In the genomic region with DNA sequence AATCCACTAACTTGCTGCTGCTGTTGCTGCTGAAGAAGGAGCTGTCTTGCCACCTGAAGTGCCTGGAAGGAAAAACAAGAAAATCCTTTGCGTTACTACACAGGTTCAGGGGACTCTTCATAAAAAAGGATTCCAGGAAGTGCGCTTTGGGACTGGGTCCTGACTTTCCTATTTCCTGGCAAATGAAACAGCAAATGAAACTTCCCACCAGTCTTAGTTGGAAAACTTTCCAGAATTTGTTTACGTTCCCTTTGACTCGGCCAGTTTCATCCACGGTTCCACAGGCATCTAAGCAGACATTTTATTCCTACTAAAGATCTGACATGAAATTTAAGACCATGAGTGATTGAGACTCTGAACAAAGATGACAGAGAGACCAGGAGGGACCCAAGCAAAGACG, we compare ENCODE assay signal across 2 cellular contexts.
TF ChIP-seq lines count a peak whose summit lies in the region.

No MANE protein-coding gene starts in this region.

TF ChIP-seq in IMR-90, 13 proteins besides CTCF, POLR2A, EP300 and RAD21:
- TF ChIP-seq RCOR1 (IDR thresholded peaks at IDR 0.05; ENCODE audit: insufficient replicate concordance, low read length) (no peak), SMC3 (IDR thresholded peaks at IDR 0.05; ENCODE audit: low read depth, low read length) (no peak), MXI1 (IDR thresholded peaks at IDR 0.05; ENCODE audit: borderline replicate concordance, low read depth, low read length) (no peak), MAFK (IDR thresholded peaks at IDR 0.05; ENCODE audit: low read depth, low read length) (no peak), RFX5 (IDR thresholded peaks at IDR 0.05; ENCODE audit: low read depth, low read length) (no peak), CEBPB (IDR thresholded peaks at IDR 0.05; ENCODE audit: low read depth, low read length) (no peak), FOS (IDR thresholded peaks at IDR 0.05; ENCODE audit: low read depth, low read length) (no peak)
- TF ChIP-seq, protein P1, sequence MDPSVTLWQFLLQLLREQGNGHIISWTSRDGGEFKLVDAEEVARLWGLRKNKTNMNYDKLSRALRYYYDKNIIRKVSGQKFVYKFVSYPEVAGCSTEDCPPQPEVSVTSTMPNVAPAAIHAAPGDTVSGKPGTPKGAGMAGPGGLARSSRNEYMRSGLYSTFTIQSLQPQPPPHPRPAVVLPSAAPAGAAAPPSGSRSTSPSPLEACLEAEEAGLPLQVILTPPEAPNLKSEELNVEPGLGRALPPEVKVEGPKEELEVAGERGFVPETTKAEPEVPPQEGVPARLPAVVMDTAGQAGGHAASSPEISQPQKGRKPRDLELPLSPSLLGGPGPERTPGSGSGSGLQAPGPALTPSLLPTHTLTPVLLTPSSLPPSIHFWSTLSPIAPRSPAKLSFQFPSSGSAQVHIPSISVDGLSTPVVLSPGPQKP (IDR thresholded peaks at IDR 0.05; ENCODE audit: borderline replicate concordance, low read depth, low read length), result no peak

TF ChIP-seq in H1, 55 proteins besides CTCF, POLR2A, EP300 and RAD21:
- TF ChIP-seq BACH1 (IDR thresholded peaks at IDR 0.05; ENCODE audit: low read length), result no peak
- TF ChIP-seq TAF1 (IDR thresholded peaks at IDR 0.05; ENCODE audit: low read depth, low read length), result no peak
- TF ChIP-seq POU5F1 (IDR thresholded peaks at IDR 0.05; ENCODE audit: low read depth, low read length), result no peak
- TF ChIP-seq, protein P2, sequence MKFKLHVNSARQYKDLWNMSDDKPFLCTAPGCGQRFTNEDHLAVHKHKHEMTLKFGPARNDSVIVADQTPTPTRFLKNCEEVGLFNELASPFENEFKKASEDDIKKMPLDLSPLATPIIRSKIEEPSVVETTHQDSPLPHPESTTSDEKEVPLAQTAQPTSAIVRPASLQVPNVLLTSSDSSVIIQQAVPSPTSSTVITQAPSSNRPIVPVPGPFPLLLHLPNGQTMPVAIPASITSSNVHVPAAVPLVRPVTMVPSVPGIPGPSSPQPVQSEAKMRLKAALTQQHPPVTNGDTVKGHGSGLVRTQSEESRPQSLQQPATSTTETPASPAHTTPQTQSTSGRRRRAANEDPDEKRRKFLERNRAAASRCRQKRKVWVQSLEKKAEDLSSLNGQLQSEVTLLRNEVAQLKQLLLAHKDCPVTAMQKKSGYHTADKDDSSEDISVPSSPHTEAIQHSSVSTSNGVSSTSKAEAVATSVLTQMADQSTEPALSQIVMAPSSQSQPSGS (IDR thresholded peaks at IDR 0.05; ENCODE audit: low read length), result no peak
- TF ChIP-seq, protein P3, sequence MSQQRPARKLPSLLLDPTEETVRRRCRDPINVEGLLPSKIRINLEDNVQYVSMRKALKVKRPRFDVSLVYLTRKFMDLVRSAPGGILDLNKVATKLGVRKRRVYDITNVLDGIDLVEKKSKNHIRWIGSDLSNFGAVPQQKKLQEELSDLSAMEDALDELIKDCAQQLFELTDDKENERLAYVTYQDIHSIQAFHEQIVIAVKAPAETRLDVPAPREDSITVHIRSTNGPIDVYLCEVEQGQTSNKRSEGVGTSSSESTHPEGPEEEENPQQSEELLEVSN (IDR thresholded peaks at IDR 0.05), result no peak
- TF ChIP-seq CEBPB (IDR thresholded peaks at IDR 0.05; ENCODE audit: low read depth, low read length), result no peak
- TF ChIP-seq FOSL1 (IDR thresholded peaks at IDR 0.05; ENCODE audit: insufficient read depth, low read depth, low read length), result no peak
- no peak for TF ChIP-seq TBP (IDR thresholded peaks at IDR 0.05; ENCODE audit: low read depth, low read length)
- no peak for TF ChIP-seq SP1 (IDR thresholded peaks at IDR 0.05; ENCODE audit: low read depth, low read length)
- no peak for TF ChIP-seq CTBP2 (IDR thresholded peaks at IDR 0.05; ENCODE audit: borderline replicate concordance, insufficient read depth, insufficient read length, low read length)
TF ChIP-seq in H1: peak in this region for 0.
